1 cellular context compared by ENCODE assay signal in the genomic region with DNA sequence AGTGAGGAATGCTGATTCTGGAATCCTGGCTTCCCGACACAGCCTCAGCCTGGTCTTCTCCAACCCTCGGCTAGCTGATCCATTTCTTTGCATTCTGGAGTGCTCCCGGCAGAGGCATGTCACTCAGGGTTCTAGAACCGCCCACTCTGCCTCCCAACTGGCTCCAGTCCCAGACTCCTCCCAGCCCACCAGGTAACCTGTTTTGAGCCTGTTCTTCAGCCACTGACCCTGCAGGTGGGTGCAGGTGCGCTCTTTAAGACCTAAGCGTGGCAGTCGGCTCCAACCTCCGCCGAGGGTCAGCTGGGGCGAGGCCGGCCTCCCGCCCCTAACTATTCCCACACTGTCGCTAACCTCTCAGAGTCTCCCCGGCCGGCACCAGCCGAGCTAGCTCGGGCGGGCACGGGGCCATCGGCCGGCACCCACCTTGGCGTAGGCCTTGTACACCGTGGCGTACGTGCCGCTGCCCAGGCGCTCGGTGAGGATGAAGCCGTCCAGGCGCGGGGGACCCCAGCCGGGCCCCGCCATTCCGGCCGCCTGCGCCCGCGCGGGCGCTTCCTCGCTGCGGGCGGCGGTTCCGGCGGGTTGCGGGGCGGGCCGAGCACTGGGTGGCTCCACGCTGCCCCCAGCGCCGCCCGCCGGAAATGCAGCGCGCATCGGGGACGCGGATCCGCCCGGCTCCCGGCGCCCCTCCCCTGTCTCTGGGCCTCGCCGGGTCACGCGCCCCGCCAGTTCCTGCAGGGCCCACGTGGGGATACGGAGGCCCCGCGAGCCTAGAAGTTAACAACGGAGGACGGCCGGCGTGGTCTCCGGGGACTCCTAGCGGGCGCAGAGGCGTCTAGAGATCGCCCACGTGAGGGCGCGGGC.
TF ChIP-seq lines count a peak whose summit lies in the region.

A gene with protein sequence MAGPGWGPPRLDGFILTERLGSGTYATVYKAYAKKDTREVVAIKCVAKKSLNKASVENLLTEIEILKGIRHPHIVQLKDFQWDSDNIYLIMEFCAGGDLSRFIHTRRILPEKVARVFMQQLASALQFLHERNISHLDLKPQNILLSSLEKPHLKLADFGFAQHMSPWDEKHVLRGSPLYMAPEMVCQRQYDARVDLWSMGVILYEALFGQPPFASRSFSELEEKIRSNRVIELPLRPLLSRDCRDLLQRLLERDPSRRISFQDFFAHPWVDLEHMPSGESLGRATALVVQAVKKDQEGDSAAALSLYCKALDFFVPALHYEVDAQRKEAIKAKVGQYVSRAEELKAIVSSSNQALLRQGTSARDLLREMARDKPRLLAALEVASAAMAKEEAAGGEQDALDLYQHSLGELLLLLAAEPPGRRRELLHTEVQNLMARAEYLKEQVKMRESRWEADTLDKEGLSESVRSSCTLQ (minus strand): TSS at position 576 of the 864 bp plus-strand sequence. CDS start 51 bp downstream, at position 525.

TF ChIP-seq in HepG2, 621 proteins besides CTCF, POLR2A, EP300 and RAD21 (continued from another document and continues in another):
- TF ChIP-seq, protein P1, sequence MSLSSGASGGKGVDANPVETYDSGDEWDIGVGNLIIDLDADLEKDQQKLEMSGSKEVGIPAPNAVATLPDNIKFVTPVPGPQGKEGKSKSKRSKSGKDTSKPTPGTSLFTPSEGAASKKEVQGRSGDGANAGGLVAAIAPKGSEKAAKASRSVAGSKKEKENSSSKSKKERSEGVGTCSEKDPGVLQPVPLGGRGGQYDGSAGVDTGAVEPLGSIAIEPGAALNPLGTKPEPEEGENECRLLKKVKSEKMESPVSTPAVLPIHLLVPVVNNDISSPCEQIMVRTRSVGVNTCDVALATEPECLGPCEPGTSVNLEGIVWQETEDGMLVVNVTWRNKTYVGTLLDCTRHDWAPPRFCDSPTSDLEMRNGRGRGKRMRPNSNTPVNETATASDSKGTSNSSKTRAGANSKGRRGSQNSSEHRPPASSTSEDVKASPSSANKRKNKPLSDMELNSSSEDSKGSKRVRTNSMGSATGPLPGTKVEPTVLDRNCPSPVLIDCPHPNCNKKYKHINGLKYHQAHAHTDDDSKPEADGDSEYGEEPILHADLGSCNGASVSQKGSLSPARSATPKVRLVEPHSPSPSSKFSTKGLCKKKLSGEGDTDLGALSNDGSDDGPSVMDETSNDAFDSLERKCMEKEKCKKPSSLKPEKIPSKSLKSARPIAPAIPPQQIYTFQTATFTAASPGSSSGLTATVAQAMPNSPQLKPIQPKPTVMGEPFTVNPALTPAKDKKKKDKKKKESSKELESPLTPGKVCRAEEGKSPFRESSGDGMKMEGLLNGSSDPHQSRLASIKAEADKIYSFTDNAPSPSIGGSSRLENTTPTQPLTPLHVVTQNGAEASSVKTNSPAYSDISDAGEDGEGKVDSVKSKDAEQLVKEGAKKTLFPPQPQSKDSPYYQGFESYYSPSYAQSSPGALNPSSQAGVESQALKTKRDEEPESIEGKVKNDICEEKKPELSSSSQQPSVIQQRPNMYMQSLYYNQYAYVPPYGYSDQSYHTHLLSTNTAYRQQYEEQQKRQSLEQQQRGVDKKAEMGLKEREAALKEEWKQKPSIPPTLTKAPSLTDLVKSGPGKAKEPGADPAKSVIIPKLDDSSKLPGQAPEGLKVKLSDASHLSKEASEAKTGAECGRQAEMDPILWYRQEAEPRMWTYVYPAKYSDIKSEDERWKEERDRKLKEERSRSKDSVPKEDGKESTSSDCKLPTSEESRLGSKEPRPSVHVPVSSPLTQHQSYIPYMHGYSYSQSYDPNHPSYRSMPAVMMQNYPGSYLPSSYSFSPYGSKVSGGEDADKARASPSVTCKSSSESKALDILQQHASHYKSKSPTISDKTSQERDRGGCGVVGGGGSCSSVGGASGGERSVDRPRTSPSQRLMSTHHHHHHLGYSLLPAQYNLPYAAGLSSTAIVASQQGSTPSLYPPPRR (CRISPR knock-in tag; IDR thresholded peaks at IDR 0.05; ENCODE audit: borderline replicate concordance): 0 out of 2 replicates have a peak, but pooled peaks have one; percentile 17
- TF ChIP-seq KDM3A (CRISPR knock-in tag; IDR thresholded peaks at IDR 0.05; ENCODE audit: low read depth) (0 out of 2 replicates have a peak, but pooled peaks have one; percentile 6), HOXA3 (CRISPR knock-in tag; IDR thresholded peaks at IDR 0.05) (no peak), KAT7 (CRISPR knock-in tag; IDR thresholded peaks at IDR 0.05; ENCODE audit: borderline replicate concordance) (no peak), ZNF598 (CRISPR knock-in tag; IDR thresholded peaks at IDR 0.05; ENCODE audit: borderline replicate concordance) (no peak), RNF2 (conservative IDR thresholded peaks at IDR 0.05; ENCODE audit: low read depth) (0 out of 2 replicates have a peak, but pooled peaks have one; percentile 42), ZNF33B (CRISPR knock-in tag; IDR thresholded peaks at IDR 0.05) (no peak), HMG20B (CRISPR knock-in tag; conservative IDR thresholded peaks at IDR 0.05) (no peak), AGO1 (IDR thresholded peaks at IDR 0.05; ENCODE audit: low read depth, low read length, poor library complexity, severe bottlenecking) (peak; percentile 69), ZNF101 (CRISPR knock-in tag; IDR thresholded peaks at IDR 0.05; ENCODE audit: borderline replicate concordance, low read depth) (no peak; the same call in 1 of the 2 replicates), ZNF547 (CRISPR knock-in tag; IDR thresholded peaks at IDR 0.05) (peak; percentile 50; the same call in 1 of the 2 replicates), NPAS2 (CRISPR knock-in tag; IDR thresholded peaks at IDR 0.05; ENCODE audit: borderline replicate concordance) (no peak), ZNF713 (CRISPR knock-in tag; IDR thresholded peaks at IDR 0.05) (no peak), ZNF460 (CRISPR knock-in tag; IDR thresholded peaks at IDR 0.05; ENCODE audit: borderline replicate concordance) (no peak), ZNF256 (CRISPR knock-in tag; conservative IDR thresholded peaks at IDR 0.05) (no peak), ZNF780A (CRISPR knock-in tag; IDR thresholded peaks at IDR 0.05) (no peak), ZNF619 (CRISPR knock-in tag; IDR thresholded peaks at IDR 0.05) (no peak), MBD4 (IDR thresholded peaks at IDR 0.05; ENCODE audit: borderline replicate concordance, low read length) (no peak), TCF7 (IDR thresholded peaks at IDR 0.05; ENCODE audit: low read depth) (no peak), KLF6 (CRISPR knock-in tag; IDR thresholded peaks at IDR 0.05) (0 out of 2 replicates have a peak, but pooled peaks have one; percentile 17), HOXD1 (CRISPR knock-in tag; IDR thresholded peaks at IDR 0.05) (no peak), TEAD2 (CRISPR knock-in tag; IDR thresholded peaks at IDR 0.05) (no peak), ZFP36L2 (CRISPR knock-in tag; IDR thresholded peaks at IDR 0.05) (no peak), HMG20A (CRISPR knock-in tag; IDR thresholded peaks at IDR 0.05; ENCODE audit: borderline replicate concordance) (no peak)
- TF ChIP-seq, protein P2, sequence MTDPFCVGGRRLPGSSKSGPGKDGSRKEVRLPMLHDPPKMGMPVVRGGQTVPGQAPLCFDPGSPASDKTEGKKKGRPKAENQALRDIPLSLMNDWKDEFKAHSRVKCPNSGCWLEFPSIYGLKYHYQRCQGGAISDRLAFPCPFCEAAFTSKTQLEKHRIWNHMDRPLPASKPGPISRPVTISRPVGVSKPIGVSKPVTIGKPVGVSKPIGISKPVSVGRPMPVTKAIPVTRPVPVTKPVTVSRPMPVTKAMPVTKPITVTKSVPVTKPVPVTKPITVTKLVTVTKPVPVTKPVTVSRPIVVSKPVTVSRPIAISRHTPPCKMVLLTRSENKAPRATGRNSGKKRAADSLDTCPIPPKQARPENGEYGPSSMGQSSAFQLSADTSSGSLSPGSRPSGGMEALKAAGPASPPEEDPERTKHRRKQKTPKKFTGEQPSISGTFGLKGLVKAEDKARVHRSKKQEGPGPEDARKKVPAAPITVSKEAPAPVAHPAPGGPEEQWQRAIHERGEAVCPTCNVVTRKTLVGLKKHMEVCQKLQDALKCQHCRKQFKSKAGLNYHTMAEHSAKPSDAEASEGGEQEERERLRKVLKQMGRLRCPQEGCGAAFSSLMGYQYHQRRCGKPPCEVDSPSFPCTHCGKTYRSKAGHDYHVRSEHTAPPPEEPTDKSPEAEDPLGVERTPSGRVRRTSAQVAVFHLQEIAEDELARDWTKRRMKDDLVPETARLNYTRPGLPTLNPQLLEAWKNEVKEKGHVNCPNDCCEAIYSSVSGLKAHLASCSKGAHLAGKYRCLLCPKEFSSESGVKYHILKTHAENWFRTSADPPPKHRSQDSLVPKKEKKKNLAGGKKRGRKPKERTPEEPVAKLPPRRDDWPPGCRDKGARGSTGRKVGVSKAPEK (CRISPR knock-in tag; IDR thresholded peaks at IDR 0.05; ENCODE audit: borderline replicate concordance): no peak
- TF ChIP-seq, protein P3, sequence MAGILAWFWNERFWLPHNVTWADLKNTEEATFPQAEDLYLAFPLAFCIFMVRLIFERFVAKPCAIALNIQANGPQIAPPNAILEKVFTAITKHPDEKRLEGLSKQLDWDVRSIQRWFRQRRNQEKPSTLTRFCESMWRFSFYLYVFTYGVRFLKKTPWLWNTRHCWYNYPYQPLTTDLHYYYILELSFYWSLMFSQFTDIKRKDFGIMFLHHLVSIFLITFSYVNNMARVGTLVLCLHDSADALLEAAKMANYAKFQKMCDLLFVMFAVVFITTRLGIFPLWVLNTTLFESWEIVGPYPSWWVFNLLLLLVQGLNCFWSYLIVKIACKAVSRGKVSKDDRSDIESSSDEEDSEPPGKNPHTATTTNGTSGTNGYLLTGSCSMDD (CRISPR knock-in tag; IDR thresholded peaks at IDR 0.05): no peak
- TF ChIP-seq, protein P4, sequence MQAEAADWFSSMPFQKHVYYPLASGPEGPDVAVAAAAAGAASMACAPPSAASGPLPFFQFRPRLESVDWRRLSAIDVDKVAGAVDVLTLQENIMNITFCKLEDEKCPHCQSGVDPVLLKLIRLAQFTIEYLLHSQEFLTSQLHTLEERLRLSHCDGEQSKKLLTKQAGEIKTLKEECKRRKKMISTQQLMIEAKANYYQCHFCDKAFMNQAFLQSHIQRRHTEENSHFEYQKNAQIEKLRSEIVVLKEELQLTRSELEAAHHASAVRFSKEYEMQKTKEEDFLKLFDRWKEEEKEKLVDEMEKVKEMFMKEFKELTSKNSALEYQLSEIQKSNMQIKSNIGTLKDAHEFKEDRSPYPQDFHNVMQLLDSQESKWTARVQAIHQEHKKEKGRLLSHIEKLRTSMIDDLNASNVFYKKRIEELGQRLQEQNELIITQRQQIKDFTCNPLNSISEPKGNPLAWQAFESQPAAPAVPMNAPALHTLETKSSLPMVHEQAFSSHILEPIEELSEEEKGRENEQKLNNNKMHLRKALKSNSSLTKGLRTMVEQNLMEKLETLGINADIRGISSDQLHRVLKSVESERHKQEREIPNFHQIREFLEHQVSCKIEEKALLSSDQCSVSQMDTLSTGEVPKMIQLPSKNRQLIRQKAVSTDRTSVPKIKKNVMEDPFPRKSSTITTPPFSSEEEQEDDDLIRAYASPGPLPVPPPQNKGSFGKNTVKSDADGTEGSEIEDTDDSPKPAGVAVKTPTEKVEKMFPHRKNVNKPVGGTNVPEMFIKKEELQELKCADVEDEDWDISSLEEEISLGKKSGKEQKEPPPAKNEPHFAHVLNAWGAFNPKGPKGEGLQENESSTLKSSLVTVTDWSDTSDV (CRISPR knock-in tag; IDR thresholded peaks at IDR 0.05): no peak; the same call in 1 of the 2 replicates
- TF ChIP-seq, protein P5, sequence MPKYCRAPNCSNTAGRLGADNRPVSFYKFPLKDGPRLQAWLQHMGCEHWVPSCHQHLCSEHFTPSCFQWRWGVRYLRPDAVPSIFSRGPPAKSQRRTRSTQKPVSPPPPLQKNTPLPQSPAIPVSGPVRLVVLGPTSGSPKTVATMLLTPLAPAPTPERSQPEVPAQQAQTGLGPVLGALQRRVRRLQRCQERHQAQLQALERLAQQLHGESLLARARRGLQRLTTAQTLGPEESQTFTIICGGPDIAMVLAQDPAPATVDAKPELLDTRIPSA (CRISPR knock-in tag; IDR thresholded peaks at IDR 0.05; ENCODE audit: borderline replicate concordance): no peak
- TF ChIP-seq, protein P6, sequence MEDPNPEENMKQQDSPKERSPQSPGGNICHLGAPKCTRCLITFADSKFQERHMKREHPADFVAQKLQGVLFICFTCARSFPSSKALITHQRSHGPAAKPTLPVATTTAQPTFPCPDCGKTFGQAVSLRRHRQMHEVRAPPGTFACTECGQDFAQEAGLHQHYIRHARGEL (CRISPR knock-in tag; IDR thresholded peaks at IDR 0.05): no peak
- TF ChIP-seq, protein P7, sequence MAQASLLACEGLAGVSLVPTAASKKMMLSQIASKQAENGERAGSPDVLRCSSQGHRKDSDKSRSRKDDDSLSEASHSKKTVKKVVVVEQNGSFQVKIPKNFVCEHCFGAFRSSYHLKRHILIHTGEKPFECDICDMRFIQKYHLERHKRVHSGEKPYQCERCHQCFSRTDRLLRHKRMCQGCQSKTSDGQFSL (CRISPR knock-in tag; IDR thresholded peaks at IDR 0.05): no peak
- TF ChIP-seq, protein P8, sequence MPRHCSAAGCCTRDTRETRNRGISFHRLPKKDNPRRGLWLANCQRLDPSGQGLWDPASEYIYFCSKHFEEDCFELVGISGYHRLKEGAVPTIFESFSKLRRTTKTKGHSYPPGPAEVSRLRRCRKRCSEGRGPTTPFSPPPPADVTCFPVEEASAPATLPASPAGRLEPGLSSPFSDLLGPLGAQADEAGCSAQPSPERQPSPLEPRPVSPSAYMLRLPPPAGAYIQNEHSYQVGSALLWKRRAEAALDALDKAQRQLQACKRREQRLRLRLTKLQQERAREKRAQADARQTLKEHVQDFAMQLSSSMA (CRISPR knock-in tag; IDR thresholded peaks at IDR 0.05): no peak
- TF ChIP-seq, protein P9, sequence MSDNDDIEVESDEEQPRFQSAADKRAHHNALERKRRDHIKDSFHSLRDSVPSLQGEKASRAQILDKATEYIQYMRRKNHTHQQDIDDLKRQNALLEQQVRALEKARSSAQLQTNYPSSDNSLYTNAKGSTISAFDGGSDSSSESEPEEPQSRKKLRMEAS (IDR thresholded peaks at IDR 0.05): peak; percentile 88
